In the genomic region with DNA sequence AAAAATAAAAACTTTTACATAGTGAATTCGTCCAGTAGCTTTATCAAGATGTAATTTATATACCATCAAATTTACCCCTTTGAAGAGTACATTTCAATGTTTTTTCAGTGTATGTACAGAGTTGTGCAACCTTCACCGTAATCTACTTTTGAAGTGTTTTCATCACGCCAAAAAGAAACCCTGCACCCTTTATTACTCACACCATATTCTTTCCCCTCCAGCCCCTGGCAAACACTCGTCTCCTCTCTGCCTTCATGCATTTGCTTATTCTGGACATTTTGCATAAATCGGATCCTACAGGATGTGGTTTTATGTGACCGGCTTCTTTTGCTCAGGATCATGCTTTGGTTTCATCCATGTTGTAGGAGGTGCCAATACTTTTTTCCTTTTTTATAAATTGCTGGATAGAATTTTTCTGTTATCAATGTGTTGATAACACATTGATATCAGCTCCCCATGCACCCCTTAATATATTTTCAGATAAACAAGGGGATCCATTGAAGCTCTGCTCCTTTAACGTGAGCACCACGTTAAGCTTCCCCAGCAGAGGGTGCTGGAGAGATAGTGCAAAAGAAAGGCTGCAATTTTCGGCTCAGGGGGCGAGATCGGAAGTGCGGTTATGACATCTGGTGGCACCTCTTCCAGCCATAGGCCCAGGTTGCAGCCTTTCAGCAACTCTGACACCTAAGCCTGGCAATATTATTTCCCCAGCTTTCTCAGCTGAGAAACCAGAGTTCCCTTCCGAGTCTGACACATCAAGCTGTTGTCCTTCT, we compare ENCODE assay signal across 9 cellular contexts.
DNase-seq lines count a peak whose midpoint lies in the region; ATAC-seq and TF ChIP-seq lines count a peak whose summit lies in the region.
"Had no signal": no experiment of that assay in that cellular context is flagged by ENCODE, and none has a peak within 500 bp of the region (broad histone marks: within the 10 kb centered on the region; RNA-seq: fewer than 3 reads in every experiment).

No MANE protein-coding gene starts in this region.

- no peak overlapping the region for H3K27ac ChIP-seq in heart left ventricle
- H3K27ac ChIP-seq in esophagus muscularis mucosa (replicated peaks in 1 of 4): no peak overlapping the region
- H3K27ac ChIP-seq in upper lobe of right lung: no peak overlapping the region
- H3K27ac ChIP-seq in CD4-positive, alpha-beta T cell (ENCODE audit: low read depth, low read length): no peak overlapping the region
- H3K27ac ChIP-seq: adrenal gland had no signal

- H3K4me1 ChIP-seq in heart left ventricle (peaks cover 0 to 12% (median 0%) of the 10 kb centered on the region in 12 donors), esophagus muscularis mucosa (peaks cover 0 to 4% (median 0%) of the 10 kb centered on the region in 4 donors), upper lobe of right lung (no peaks in the 10 kb centered on the region)
- H3K4me1 ChIP-seq: adrenal gland had no signal

- ATAC-seq in heart left ventricle: peak in 2 of 4 donors; percentile 24 to 51
- ATAC-seq in Right ventricle myocardium inferior: no peak
- peak; percentile 68 for ATAC-seq in upper lobe of right lung
- ATAC-seq in CD4-positive, alpha-beta T cell (ENCODE audit: poor library complexity): no peak

- no peaks in the 10 kb centered on the region for H3K27me3 ChIP-seq in heart left ventricle
- no peaks in the 10 kb centered on the region for H3K27me3 ChIP-seq in esophagus muscularis mucosa
- H3K27me3 ChIP-seq in upper lobe of right lung: no peaks in the 10 kb centered on the region
- H3K27me3 ChIP-seq in CD4-positive, alpha-beta T cell (ENCODE audit: control insufficient read depth, insufficient read depth, low read length): no peaks in the 10 kb centered on the region
- H3K27me3 ChIP-seq: adrenal gland had no signal

- H3K36me3 Mint-ChIP-seq in CD4-positive, alpha-beta T cell (ENCODE audit: low read depth): no peaks in the 10 kb centered on the region

- TF ChIP-seq POLR2A in heart left ventricle (IDR thresholded peaks at IDR 0.05) (no peak), esophagus muscularis mucosa (IDR thresholded peaks at IDR 0.05; ENCODE audit: low read depth) (no peak)

- no peaks in the 10 kb centered on the region for H3K9me3 Mint-ChIP-seq in CD4-positive, alpha-beta T cell

- H3K36me3 ChIP-seq in heart left ventricle (no peaks in the 10 kb centered on the region), esophagus muscularis mucosa (no peaks in the 10 kb centered on the region), upper lobe of right lung (no peaks in the 10 kb centered on the region)
- H3K36me3 ChIP-seq: adrenal gland had no signal

- POLR2A ChIA-PET in CD4-positive, alpha-beta T cell (lab: Charles Lee): no interaction called here

- no peak for TF ChIP-seq EP300 in esophagus muscularis mucosa (IDR thresholded peaks at IDR 0.05)

- no peaks in the 10 kb centered on the region for H3K4me1 Mint-ChIP-seq in CD4-positive, alpha-beta T cell (ENCODE audit: low read depth)

- H3K27me3 Mint-ChIP-seq in CD4-positive, alpha-beta T cell: no peaks in the 10 kb centered on the region

- TF ChIP-seq CTCF in heart left ventricle (IDR thresholded peaks at IDR 0.05) (peak; percentile 21 to 56 (median 40)), esophagus muscularis mucosa (IDR thresholded peaks at IDR 0.05) (peak; percentile 33 to 47 (median 33)), upper lobe of right lung (IDR thresholded peaks at IDR 0.05) (peak; percentile 32)
- TF ChIP-seq CTCF in CD4-positive, alpha-beta T cell (IDR thresholded peaks at IDR 0.05): no peak

- DNase-seq in heart left ventricle (peak in 3 of 5 donors; percentile 5 to 36 (median 19)), Right ventricle myocardium inferior (ENCODE audit: missing footprints) (no peak), NOMO-1 (lab: John Stamatoyannopoulos, UW; ENCODE audit: unreplicated experiment in 2 of 2) (peak; percentile 71 to 78), esophagus muscularis mucosa (ENCODE audit: extremely low spot score) (no peak), upper lobe of right lung (no peak), ureter (ENCODE audit: low spot score) (no peak)
- DNase-seq in activated CD8-positive, alpha-beta memory T cell treated with anti-CD3 and anti-CD28 coated beads for 24 hours: no peak
- DNase-seq in CD4-positive, alpha-beta T cell: no peak

- no peak overlapping the region for H3K27ac Mint-ChIP-seq in CD4-positive, alpha-beta T cell

- CTCF ChIA-PET in CD4-positive, alpha-beta T cell (lab: Charles Lee): no interaction called here

- H3K4me3 Mint-ChIP-seq in CD4-positive, alpha-beta T cell: no peak overlapping the region

- no peak overlapping the region for H3K4me3 ChIP-seq in heart left ventricle
- H3K4me3 ChIP-seq in esophagus muscularis mucosa: no peak overlapping the region
- no peak overlapping the region for H3K4me3 ChIP-seq in upper lobe of right lung
- H3K4me3 ChIP-seq: adrenal gland had no signal

- intact Hi-C loops in heart left ventricle (cut with DNase I) (loop anchor here in 9 of 10 donors (5.0 to 10.0 kb wide), 4 partner anchors 368 to 373 kb away; a partner anchor contains a TSS), Right ventricle myocardium inferior (cut with DNase I) (loop anchor here (5.0 to 10.0 kb wide), 2 partner anchors 367 to 370 kb away; a partner anchor contains a TSS), esophagus muscularis mucosa (cut with DNase I) (loop anchor here (10.0 kb wide), 2 partner anchors 370 kb away; a partner anchor contains a TSS), upper lobe of right lung (cut with DNase I) (no loop called here)
- intact Hi-C loops in CD4-positive, alpha-beta T cell (cut with DNase I, micrococcal nuclease): no loop called here

- H3K9me3 ChIP-seq in heart left ventricle: no peaks in the 10 kb centered on the region
- no peaks in the 10 kb centered on the region for H3K9me3 ChIP-seq in esophagus muscularis mucosa
- H3K9me3 ChIP-seq in upper lobe of right lung: no peaks in the 10 kb centered on the region
- no peaks in the 10 kb centered on the region for H3K9me3 ChIP-seq in CD4-positive, alpha-beta T cell (ENCODE audit: control insufficient read depth, low read length)
- H3K9me3 ChIP-seq: adrenal gland had no signal

- 40 to 54% (median 45%) methylated on average over 13 of the region's 13 CpGs for WGBS in heart left ventricle, 4 donors
- 55% methylated on average over 13 of the region's 13 CpGs for WGBS in esophagus muscularis mucosa

Comparison
In these comparisons a context has a peak if more than half of its experiments do, and no peak if none do; other contexts are left out.
1. DNase-seq: peak in heart left ventricle (3 of 5) and NOMO-1 (2 of 2); none in Right ventricle myocardium inferior (single experiment), esophagus muscularis mucosa (single experiment), upper lobe of right lung (single experiment), activated CD8-positive, alpha-beta memory T cell treated with anti-CD3 and anti-CD28 coated beads for 24 hours (single experiment), CD4-positive, alpha-beta T cell (0 of 10) and ureter (single experiment).
2. intact Hi-C loops: an anchor here in heart left ventricle (5.0 to 10.0 kb wide), Right ventricle myocardium inferior (5.0 to 10.0 kb wide) and esophagus muscularis mucosa (10.0 kb wide); none called in upper lobe of right lung and CD4-positive, alpha-beta T cell.